In genomic region chr3:111610612-111611054, GRCh38 we compare ENCODE assay signal across 10 cellular contexts. TPM values are rescaled to one million over a fixed set of nuclear protein-coding genes. Genes with fewer than 3 reads are reported as not detected.
DNase-seq lines count a peak whose midpoint lies in the region; ATAC-seq and TF ChIP-seq lines count a peak whose summit lies in the region.
"Had no signal": no experiment of that assay in that cellular context is flagged by ENCODE, and none has a peak within 500 bp of the region (broad histone marks: within the 10 kb centered on the region; RNA-seq: fewer than 3 reads in every experiment).

No MANE protein-coding gene starts in this region.

- peak; percentile 63 for DNase-seq in activated T-cell treated with anti-CD3 and anti-CD28 coated beads, Interleukin-2, amount 50 U/mL, for 1 hour
- DNase-seq in activated T-cell treated with anti-CD3 and anti-CD28 coated beads for 4 hours (no peak), stomach (no peak), posterior vena cava (ENCODE audit: low spot score) (no peak), hippocampal formation (lab: John Stamatoyannopoulos, UW) (no peak), glomerular visceral epithelial cell (ENCODE audit: extremely low spot score) (no peak)
- peak; percentile 70 for DNase-seq in activated T-cell treated with anti-CD3 and anti-CD28 coated beads, Interleukin-2, amount 50 U/mL, for 24 hours
- DNase-seq: upper lobe of left lung had no signal

- intact Hi-C loops in stomach (cut with DNase I; ENCODE audit: low total_unique reads) = no loop called here
- intact Hi-C loops in posterior vena cava (cut with DNase I) = no loop called here

- no peaks in the 10 kb centered on the region for H3K9me3 ChIP-seq in stomach
- H3K9me3 ChIP-seq: upper lobe of left lung had no signal

- H3K36me3 ChIP-seq in stomach = no peaks in the 10 kb centered on the region
- H3K36me3 ChIP-seq: upper lobe of left lung had no signal

- no peaks in the 10 kb centered on the region for H3K4me1 ChIP-seq in stomach
- H3K4me1 ChIP-seq: upper lobe of left lung had no signal

- H3K36me3 Mint-ChIP-seq in activated T-cell treated with anti-CD3 and anti-CD28 coated beads, Interleukin-2, amount 50 U/mL, for 24 hours (ENCODE audit: low read depth) = peaks cover 64% of the 10 kb centered on the region

- WGBS in stomach, 5 donors = 82 to 89% (median 87%) methylated on average over 8 of the region's 8 CpGs

- no peaks in the 10 kb centered on the region for H3K27me3 ChIP-seq in stomach
- H3K27me3 ChIP-seq: upper lobe of left lung had no signal

- TF ChIP-seq EP300 in stomach (IDR thresholded peaks at IDR 0.05) = no peak

- peak overlapping the region in 4 of 5 donors; percentile 20 to 53 (median 38) for H3K27ac ChIP-seq in stomach
- H3K27ac ChIP-seq: VCaP had no signal

- H3K9me3 Mint-ChIP-seq in activated T-cell treated with anti-CD3 and anti-CD28 coated beads, Interleukin-2, amount 50 U/mL, for 24 hours = peaks cover 4% of the 10 kb centered on the region

- peak overlapping the region; percentile 41 for H3K4me3 Mint-ChIP-seq in activated T-cell treated with anti-CD3 and anti-CD28 coated beads, Interleukin-2, amount 50 U/mL, for 24 hours

- H3K4me1 Mint-ChIP-seq in activated T-cell treated with anti-CD3 and anti-CD28 coated beads, Interleukin-2, amount 50 U/mL, for 24 hours (ENCODE audit: low read depth) = peaks cover 97% of the 10 kb centered on the region

- TF ChIP-seq CTCF in stomach (IDR thresholded peaks at IDR 0.05) = no peak

- no peak overlapping the region for H3K4me3 ChIP-seq in stomach
- H3K4me3 ChIP-seq: upper lobe of left lung had no signal

- no peak for TF ChIP-seq POLR2A in stomach (IDR thresholded peaks at IDR 0.05)

- H3K27me3 Mint-ChIP-seq in activated T-cell treated with anti-CD3 and anti-CD28 coated beads, Interleukin-2, amount 50 U/mL, for 24 hours = no peaks in the 10 kb centered on the region

- peak overlapping the region; percentile 97 for H3K27ac Mint-ChIP-seq in activated T-cell treated with anti-CD3 and anti-CD28 coated beads, Interleukin-2, amount 50 U/mL, for 24 hours

- peak; percentile 9 for ATAC-seq in HG03442 (IDR thresholded peaks at IDR 0.05; ENCODE audit: unreplicated experiment)

RNA-seq across cellular contexts. Expression of gene ZBED2, which starts 15.5 kb away (rescaled TPM):
- total RNA-seq in stomach = not detected
- polyA plus RNA-seq in stomach = 1 to 10 TPM in 1 of 3 donors, not detected in 2; 1.5 TPM
- not detected for total RNA-seq in posterior vena cava

Comparison
In these comparisons a context has a peak if more than half of its experiments do, and no peak if none do; other contexts are left out.
1. DNase-seq: peak in activated T-cell treated with anti-CD3 and anti-CD28 coated beads, Interleukin-2, amount 50 U/mL, for 1 hour (single experiment) and activated T-cell treated with anti-CD3 and anti-CD28 coated beads, Interleukin-2, amount 50 U/mL, for 24 hours (single experiment); none in activated T-cell treated with anti-CD3 and anti-CD28 coated beads for 4 hours (single experiment), stomach (single experiment), posterior vena cava (single experiment), hippocampal formation (0 of 2) and glomerular visceral epithelial cell (single experiment).